ENCODE assay signal across 8 cellular contexts in genomic region chr6:52577022-52577777, GRCh38. TPM values are rescaled to one million over a fixed set of nuclear protein-coding genes. Genes with fewer than 3 reads are reported as not detected.
DNase-seq lines count a peak whose midpoint lies in the region; ATAC-seq and TF ChIP-seq lines count a peak whose summit lies in the region.

TRAM2 (minus strand) TSS chr6:52577060; CDS start chr6:52576915, 145 bp downstream.

- CTCF ChIA-PET in HEK293T (lab: Yijun Ruan, JAX) = interaction anchor here (0.8 to 1.9 kb wide), 4 partner anchors 21 to 171 kb away, joined by 3 to 5 read pairs (median 3); partner anchors contain the start of gene EFHC1

- peak; percentile 5 for TF ChIP-seq CTCF in GM12865 (IDR thresholded peaks at IDR 0.05; ENCODE audit: insufficient read depth, low read depth, low read length, missing control alignments)
- TF ChIP-seq CTCF in astrocyte of the cerebellum (IDR thresholded peaks at IDR 0.05; ENCODE audit: low read depth, low read length, missing control alignments) = no peak

- in situ Hi-C loops in astrocyte of the cerebellum (cut with HindIII; ENCODE audit: low sequenced_read_pairs) = no loop called here

- intact Hi-C loops in sciatic nerve (cut with DNase I) = loop anchor here (10.0 kb wide), 1 partner anchor 62 kb away; no protein-coding TSS in a partner anchor

- POLR2A ChIA-PET in HEK293T (lab: Yijun Ruan, JAX) = interaction anchor here (0.8 to 2.1 kb wide), 9 partner anchors 11 to 160 kb away, joined by 3 to 12 read pairs (median 3); partner anchors contain the start of gene EFHC1

- ATAC-seq in sciatic nerve = peak; percentile 77

- DNase-seq in GM12865 (ENCODE audit: low read depth) = peak; percentile 88
- peak; percentile 90 for DNase-seq in HEK293T (ENCODE audit: extremely low spot score)
- peak; percentile 52 for DNase-seq in MV-4-11 (lab: John Stamatoyannopoulos, UW)
- peak; percentile 72 for DNase-seq in T-helper 22 cell (ENCODE audit: low read depth)
- peak; percentile 53 for DNase-seq in astrocyte of the cerebellum (ENCODE audit: low read depth)
- DNase-seq in hippocampal formation (lab: John Stamatoyannopoulos, UW) = peak; percentile 63 to 78
- DNase-seq in sciatic nerve (ENCODE audit: low spot score) = peak; percentile 89
- no peak for DNase-seq in NCI-H1048 (lab: John Stamatoyannopoulos, UW)

- H3K4me3 ChIP-seq in GM12865 (ENCODE audit: low read depth, low read length) (peak within 1 kb of the TSS; percentile 71), astrocyte of the cerebellum (ENCODE audit: low read depth, low read length) (peak within 1 kb of the TSS; percentile 93)

TF ChIP-seq in HEK293T, 16 proteins besides CTCF, POLR2A, EP300 and RAD21:
- TF ChIP-seq HDGF (IDR thresholded peaks at IDR 0.05; ENCODE audit: borderline replicate concordance) (no peak), FOXM1 (IDR thresholded peaks at IDR 0.05; ENCODE audit: borderline replicate concordance) (0 out of 2 replicates have a peak, but pooled peaks have one; percentile 48)
TF ChIP-seq in HEK293T: peak in this region for 1.

RNA-seq across cellular contexts. Expression of gene TRAM2, which starts in this region (rescaled TPM):
- total RNA-seq in sciatic nerve = 18.6 TPM
